In genomic region chr5:38051711-38052508, GRCh38 we compare ENCODE assay signal across 26 cellular contexts.
"Had no signal": no experiment of that assay in that cellular context is flagged by ENCODE, and none has a peak within 500 bp of the region (broad histone marks: within the 10 kb centered on the region; RNA-seq: fewer than 3 reads in every experiment).

No MANE protein-coding gene starts in this region.

- H3K9ac ChIP-seq: parathyroid adenoma had no signal

- H3K27ac ChIP-seq: heart left ventricle, left ventricle myocardium inferior, parathyroid adenoma, psoas muscle, suprapubic skin, tibial artery had no signal

- H3K36me3 ChIP-seq: heart left ventricle, left ventricle myocardium inferior, suprapubic skin, tibial artery had no signal

- H2AFZ ChIP-seq: parathyroid adenoma had no signal

- H3K79me2 ChIP-seq: parathyroid adenoma had no signal

- H3K4me3 ChIP-seq: heart left ventricle, left ventricle myocardium inferior, psoas muscle, suprapubic skin, tibial artery had no signal

- H3K9me3 ChIP-seq: heart left ventricle, left ventricle myocardium inferior, psoas muscle, suprapubic skin, tibial artery had no signal

- ATAC-seq: heart left ventricle; naive thymus-derived CD4-positive, alpha-beta T cell; psoas muscle; T-helper 17 cell had no signal

- FAIRE-seq: endothelial cell of umbilical vein had no signal

- H3K4me1 ChIP-seq: heart left ventricle, left ventricle myocardium inferior, parathyroid adenoma, psoas muscle, suprapubic skin had no signal

- DNase-seq: activated CD4-positive, alpha-beta memory T cell treated with anti-CD3 and anti-CD28 coated beads, Interleukin-2, amount 10 ng/mL, durations not matched to agents 7 days and 5 days; activated CD4-positive, alpha-beta T cell treated with anti-CD3 and anti-CD28 coated beads, Interleukin-2, amount 10 ng/mL, durations not matched to agents 24 days and 14 days; activated CD4-positive, CD25-positive, alpha-beta regulatory T cell treated with anti-CD3 and anti-CD28 coated beads, Interleukin-2, amount 50 U/mL, for 72 hours; activated CD8-positive, alpha-beta memory T cell treated with anti-CD3 and anti-CD28 coated beads, Interleukin-2, amount 50 U/mL, for 48 hours; activated gamma-delta T cell treated with Interleukin-2 at 50 U/mL for 16 hours; activated naive CD4-positive, alpha-beta T cell treated with anti-CD3 and anti-CD28 coated beads, Interleukin-2, amount 50 U/mL, for 16 hours; activated T-cell treated with anti-CD3 and anti-CD28 coated beads, Interleukin-2, amount 50 U/mL, for 24 hours; amygdala; caudate nucleus; cortex of kidney; foreskin fibroblast; heart left ventricle; hypothalamus; immature natural killer cell; left ventricle myocardium inferior; naive thymus-derived CD4-positive, alpha-beta T cell; occipital lobe; psoas muscle; stimulated activated CD4-positive, alpha-beta T cell treated with anti-CD3 and anti-CD28 coated beads, Interleukin-15, amount 100 ng/mL, for 24 hours; stimulated activated naive CD4-positive, alpha-beta T cell; T-helper 17 cell; T1000; tibial artery had no signal

- H3K27me3 ChIP-seq: heart left ventricle, suprapubic skin, tibial artery had no signal
